ENCODE assay signal across 20 cellular contexts in genomic region chr21:27464643-27465042, GRCh38.
"Had no signal": no experiment of that assay in that cellular context is flagged by ENCODE, and none has a peak within 500 bp of the region (broad histone marks: within the 10 kb centered on the region; RNA-seq: fewer than 3 reads in every experiment).

No MANE protein-coding gene starts in this region.

- H3K27ac ChIP-seq: ascending aorta, left lung, prostate gland, right lobe of liver, upper lobe of right lung had no signal

- H3K36me3 ChIP-seq: ascending aorta, left lung, prostate gland, right lobe of liver, upper lobe of right lung had no signal

- H3K4me3 ChIP-seq: ascending aorta, left lung, prostate gland, right lobe of liver, upper lobe of right lung had no signal

- DNase-seq: activated CD4-positive, alpha-beta T cell treated with anti-CD3 and anti-CD28 coated beads for 4 hours; activated CD8-positive, alpha-beta memory T cell treated with anti-CD3 and anti-CD28 coated beads, Interleukin-2, amount 50 U/mL, for 48 hours; activated CD8-positive, alpha-beta T cell treated with anti-CD3 and anti-CD28 coated beads for 36 hours; activated naive CD4-positive, alpha-beta T cell; cortex of kidney; effector memory CD4-positive, alpha-beta T cell; erythroblast; glutamatergic neuron; immature natural killer cell; left lung; natural killer cell; nucleus accumbens; right lobe of liver; stimulated activated CD4-positive, alpha-beta T cell treated with anti-CD3 and anti-CD28 coated beads, Interleukin-12 subunit alpha, Interleukin-12 subunit beta, amount 100 ng/mL, for 4 hours; stimulated activated naive CD4-positive, alpha-beta T cell treated with Interleukin-2 at 50 U/mL for 16 hours; T-cell; T1000; upper lobe of right lung had no signal

- H3K27me3 ChIP-seq: ascending aorta, left lung, right lobe of liver, upper lobe of right lung had no signal
